In genomic region chr1:214898718-214899117, GRCh38 we compare ENCODE assay signal across 30 cellular contexts.
"Had no signal": no experiment of that assay in that cellular context is flagged by ENCODE, and none has a peak within 500 bp of the region (broad histone marks: within the 10 kb centered on the region; RNA-seq: fewer than 3 reads in every experiment).

No MANE protein-coding gene starts in this region.

- H3K36me3 Mint-ChIP-seq: naive thymus-derived CD8-positive, alpha-beta T cell; natural killer cell treated with Interleukin-12 subunit alpha and Interleukin-12 subunit beta and Interleukin-15 and Interleukin-18, amount 100 ng/mL, for 72 hours; stimulated activated memory B cell treated with anti-CD40 and anti-IgM and Interleukin-4, amounts not matched to agents 10 μg/mL and 1 μg/mL and 100 μg/mL, for 72 hours had no signal

- H3K27me3 ChIP-seq: neutrophil, pancreas, spleen, suprapubic skin, testis, tibial nerve, upper lobe of left lung, vagina had no signal

- H3K4me2 ChIP-seq: smooth muscle cell had no signal

- H3K9me3 ChIP-seq: neutrophil, pancreas, prostate gland, spleen, suprapubic skin, testis, tibial nerve, upper lobe of left lung, vagina had no signal

- DNase-seq: naive thymus-derived CD8-positive, alpha-beta T cell; nephron progenitor cell; nucleus accumbens; pancreas; retina; spleen; stimulated activated CD4-positive, alpha-beta T cell treated with anti-CD3 and anti-CD28 coated beads, Interleukin-12 subunit alpha, Interleukin-12 subunit beta, amount 100 ng/mL, for 4 hours; stimulated activated CD4-positive, alpha-beta T cell treated with anti-CD3 and anti-CD28 coated beads, Interleukin-1b, Interleukin-23, amount 100 ng/mL, for 48 hours; stimulated activated CD4-positive, alpha-beta T cell treated with anti-CD3 and anti-CD28 coated beads, Interleukin-4, amount 100 ng/mL, for 1 hour; stimulated activated CD4-positive, alpha-beta T cell treated with anti-CD3 and anti-CD28 coated beads, Interleukin-4, amount 100 ng/mL, for 4 hours; stimulated activated CD8-positive, alpha-beta memory T cell treated with anti-CD3 and anti-CD28 coated beads, Interleukin-4, amount 100 ng/mL, for 48 hours; stimulated activated naive CD4-positive, alpha-beta T cell; stimulated activated naive CD8-positive, alpha-beta T cell treated with anti-CD3 and anti-CD28 coated beads, Interleukin-15, amount 100 ng/mL, for 72 hours; stimulated activated naive CD8-positive, alpha-beta T cell treated with anti-CD3 and anti-CD28 coated beads, Interleukin-15, Interleukin-2, amounts not matched to agents 100 U/mL and 50 U/mL, for 24 hours; substantia nigra; testis; upper lobe of left lung had no signal

- ATAC-seq: naive thymus-derived CD8-positive, alpha-beta T cell; natural killer cell treated with Interleukin-12 subunit alpha and Interleukin-12 subunit beta and Interleukin-15 and Interleukin-18, amount 100 ng/mL, for 72 hours; pancreas; right cardiac atrium; sciatic nerve; stimulated activated memory B cell treated with anti-CD40 and anti-IgM and Interleukin-4, amounts not matched to agents 10 μg/mL and 1 μg/mL and 100 μg/mL, for 72 hours; stimulated activated naive CD8-positive, alpha-beta T cell treated with anti-CD3 and anti-CD28 coated beads, Interleukin-15, amount 100 ng/mL, for 72 hours; stimulated activated naive CD8-positive, alpha-beta T cell treated with anti-CD3 and anti-CD28 coated beads, Interleukin-15, Interleukin-2, amounts not matched to agents 100 U/mL and 50 U/mL, for 24 hours had no signal

- H3K27me3 Mint-ChIP-seq: natural killer cell treated with Interleukin-12 subunit alpha and Interleukin-12 subunit beta and Interleukin-15 and Interleukin-18, amount 100 ng/mL, for 72 hours; stimulated activated memory B cell treated with anti-CD40 and anti-IgM and Interleukin-4, amounts not matched to agents 10 μg/mL and 1 μg/mL and 100 μg/mL, for 72 hours had no signal

- H3K4me1 ChIP-seq: pancreas, prostate gland, spleen, suprapubic skin, testis, tibial nerve, upper lobe of left lung, vagina had no signal

- H3K4me3 ChIP-seq: pancreas, prostate gland, skin epidermis, smooth muscle cell, spleen, suprapubic skin, testis, tibial nerve, upper lobe of left lung, vagina had no signal

- H3K36me3 ChIP-seq: neutrophil, pancreas, prostate gland, spleen, suprapubic skin, tibial nerve, upper lobe of left lung, vagina had no signal

- FAIRE-seq: pancreas, urothelium cell line had no signal

- H3K9me3 Mint-ChIP-seq: nephron progenitor cell; neural crest cell; stimulated activated naive CD8-positive, alpha-beta T cell treated with anti-CD3 and anti-CD28 coated beads, Interleukin-15, amount 100 ng/mL, for 72 hours had no signal

- H3K27ac ChIP-seq: neutrophil, pancreas, prostate gland, skin epidermis, spleen, suprapubic skin, testis, tibial nerve, upper lobe of left lung, vagina had no signal

- H3K4me3 Mint-ChIP-seq: naive thymus-derived CD8-positive, alpha-beta T cell; natural killer cell treated with Interleukin-12 subunit alpha and Interleukin-12 subunit beta and Interleukin-15 and Interleukin-18, amount 100 ng/mL, for 72 hours; nephron progenitor cell; neural crest cell; stimulated activated memory B cell treated with anti-CD40 and anti-IgM and Interleukin-4, amounts not matched to agents 10 μg/mL and 1 μg/mL and 100 μg/mL, for 72 hours; stimulated activated naive CD8-positive, alpha-beta T cell treated with anti-CD3 and anti-CD28 coated beads, Interleukin-15, amount 100 ng/mL, for 72 hours had no signal

- H3K4me1 Mint-ChIP-seq: naive thymus-derived CD8-positive, alpha-beta T cell; neural crest cell; stimulated activated memory B cell treated with anti-CD40 and anti-IgM and Interleukin-4, amounts not matched to agents 10 μg/mL and 1 μg/mL and 100 μg/mL, for 72 hours; stimulated activated naive CD8-positive, alpha-beta T cell treated with anti-CD3 and anti-CD28 coated beads, Interleukin-15, amount 100 ng/mL, for 72 hours had no signal

- H3K27ac Mint-ChIP-seq: naive thymus-derived CD8-positive, alpha-beta T cell; natural killer cell treated with Interleukin-12 subunit alpha and Interleukin-12 subunit beta and Interleukin-15 and Interleukin-18, amount 100 ng/mL, for 72 hours; nephron progenitor cell; stimulated activated memory B cell treated with anti-CD40 and anti-IgM and Interleukin-4, amounts not matched to agents 10 μg/mL and 1 μg/mL and 100 μg/mL, for 72 hours had no signal
